In genomic region chr7:24409429-24410024, GRCh38 we compare ENCODE assay signal across 26 cellular contexts.
"Had no signal": no experiment of that assay in that cellular context is flagged by ENCODE, and none has a peak within 500 bp of the region (broad histone marks: within the 10 kb centered on the region; RNA-seq: fewer than 3 reads in every experiment).

No MANE protein-coding gene starts in this region.

- H3K4me1 ChIP-seq: adrenal gland, body of pancreas had no signal

- H3K27me3 Mint-ChIP-seq: activated naive CD8-positive, alpha-beta T cell had no signal

- H3K27ac ChIP-seq: adrenal gland, body of pancreas, VCaP had no signal

- H3K4me3 Mint-ChIP-seq: activated B cell treated with CpG ODN at 0.5 μM for 24 hours; activated CD8-positive, alpha-beta T cell treated with anti-CD3 and anti-CD28 coated beads for 36 hours; activated naive CD8-positive, alpha-beta T cell; activated naive CD8-positive, alpha-beta T cell treated with anti-CD3 and anti-CD28 coated beads, Interleukin-2, amount 50 U/mL, for 24 hours; activated T-cell treated with anti-CD3 and anti-CD28 coated beads, Interleukin-2, amount 50 U/mL, for 4 hours; activated T-helper 17 cell treated with anti-CD3 and anti-CD28 coated beads, Interleukin-2, amount 50 U/mL, for 72 hours had no signal

- DNase-seq: activated B cell treated with CpG ODN at 0.5 μM for 24 hours; activated CD4-positive, alpha-beta T cell treated with anti-CD3 and anti-CD28 coated beads for 48 hours; activated CD4-positive, alpha-beta T cell treated with anti-CD3 and anti-CD28 coated beads, Interleukin-2, amount 50 U/mL, for 1 hour; activated CD4-positive, alpha-beta T cell treated with anti-CD3 and anti-CD28 coated beads, Interleukin-2, amount 50 U/mL, for 48 hours; activated CD8-positive, alpha-beta memory T cell treated with anti-CD3 and anti-CD28 coated beads for 24 hours; activated CD8-positive, alpha-beta T cell treated with anti-CD3 and anti-CD28 coated beads for 36 hours; activated effector memory CD4-positive, alpha-beta T cell treated with Interleukin-2 at 50 U/mL for 16 hours; activated gamma-delta T cell treated with Interleukin-2 at 50 U/mL for 16 hours; activated naive CD4-positive, alpha-beta T cell treated with anti-CD3 and anti-CD28 coated beads, Interleukin-2, amount 50 U/mL, for 16 hours; activated naive CD4-positive, alpha-beta T cell treated with Interleukin-2 at 50 U/mL for 16 hours; activated naive CD8-positive, alpha-beta T cell treated with anti-CD3 and anti-CD28 coated beads, Interleukin-2, amount 50 U/mL, for 24 hours; activated T-cell treated with anti-CD3 and anti-CD28 coated beads, Interleukin-2, amount 50 U/mL, for 4 hours; adrenal gland; amygdala; aorta; body of pancreas; caudate nucleus; effector CD8-positive, alpha-beta T cell; foreskin fibroblast; head of caudate nucleus; T-helper 2 cell had no signal

- H3K9me3 ChIP-seq: adrenal gland, body of pancreas had no signal

- H3K4me3 ChIP-seq: adrenal gland, body of pancreas had no signal

- H3K27ac Mint-ChIP-seq: activated B cell treated with CpG ODN at 0.5 μM for 24 hours; activated CD8-positive, alpha-beta T cell treated with anti-CD3 and anti-CD28 coated beads for 36 hours; activated naive CD8-positive, alpha-beta T cell; activated naive CD8-positive, alpha-beta T cell treated with anti-CD3 and anti-CD28 coated beads, Interleukin-2, amount 50 U/mL, for 24 hours; activated T-helper 17 cell treated with anti-CD3 and anti-CD28 coated beads, Interleukin-2, amount 50 U/mL, for 72 hours had no signal

- H3K36me3 ChIP-seq: adrenal gland had no signal

- ATAC-seq: activated CD4-positive, CD25-positive, alpha-beta regulatory T cell treated with anti-CD3 and anti-CD28 coated beads, Interleukin-2, amount 50 U/mL, for 24 hours; activated CD8-positive, alpha-beta T cell treated with anti-CD3 and anti-CD28 coated beads for 36 hours; activated naive CD8-positive, alpha-beta T cell treated with anti-CD3 and anti-CD28 coated beads, Interleukin-2, amount 50 U/mL, for 24 hours; activated T-cell treated with anti-CD3 and anti-CD28 coated beads, Interleukin-2, amount 50 U/mL, for 4 hours; activated T-helper 17 cell treated with anti-CD3 and anti-CD28 coated beads, Interleukin-2, amount 50 U/mL, for 72 hours; body of pancreas; esophagus mucosa had no signal

- H3K27me3 ChIP-seq: adrenal gland, body of pancreas had no signal
